In genomic region chr2:111160758-111161157, GRCh38 we compare ENCODE assay signal across 13 cellular contexts. TPM values are rescaled to one million over a fixed set of nuclear protein-coding genes. Genes with fewer than 3 reads are reported as not detected.
DNase-seq lines count a peak whose midpoint lies in the region; ATAC-seq and TF ChIP-seq lines count a peak whose summit lies in the region.
"Had no signal": no experiment of that assay in that cellular context is flagged by ENCODE, and none has a peak within 500 bp of the region (broad histone marks: within the 10 kb centered on the region; RNA-seq: fewer than 3 reads in every experiment).

No MANE protein-coding gene starts in this region.

- CTCF ChIA-PET in activated CD8-positive, alpha-beta memory T cell treated with anti-CD3 and anti-CD28 coated beads, Interleukin-2, amount 10 ng/mL, durations not matched to agents 7 days and 5 days (lab: Charles Lee), result no interaction called here
- CTCF ChIA-PET in HEK293T (lab: Yijun Ruan, JAX), result no interaction called here

- no peak overlapping the region for H3K4me3 Mint-ChIP-seq in activated CD8-positive, alpha-beta memory T cell treated with anti-CD3 and anti-CD28 coated beads, Interleukin-2, amount 10 ng/mL, durations not matched to agents 7 days and 5 days

- H3K27me3 ChIP-seq in H7 (ENCODE audit: control insufficient read depth, insufficient read depth, low read length), result no peaks in the 10 kb centered on the region

- H3K27ac Mint-ChIP-seq in activated CD8-positive, alpha-beta memory T cell treated with anti-CD3 and anti-CD28 coated beads, Interleukin-2, amount 10 ng/mL, durations not matched to agents 7 days and 5 days, result no peak overlapping the region

- no peak overlapping the region for H3K4me3 ChIP-seq in H7 (ENCODE audit: insufficient read depth, low read depth, low read length)

- H3K36me3 ChIP-seq in H7 (replicated peaks; ENCODE audit: control insufficient read depth, insufficient read depth, low read length), result peaks cover 21% of the 10 kb centered on the region

- peaks cover 14% of the 10 kb centered on the region for H3K4me1 Mint-ChIP-seq in activated CD8-positive, alpha-beta memory T cell treated with anti-CD3 and anti-CD28 coated beads, Interleukin-2, amount 10 ng/mL, durations not matched to agents 7 days and 5 days

- peak; percentile 21 for DNase-seq in activated CD8-positive, alpha-beta memory T cell treated with anti-CD3 and anti-CD28 coated beads, Interleukin-2, amount 10 ng/mL, durations not matched to agents 7 days and 5 days
- no peak for DNase-seq in activated CD8-positive, alpha-beta memory T cell treated with anti-CD3 and anti-CD28 coated beads, Interleukin-2, amount 50 U/mL, for 48 hours
- DNase-seq in amniotic epithelial cell (ENCODE audit: low read depth) (peak; percentile 92), glomerular visceral epithelial cell (ENCODE audit: extremely low spot score) (peak; percentile 77), HEK293T (ENCODE audit: extremely low spot score) (no peak), H7 (no peak), Kasumi-1 (lab: John Stamatoyannopoulos, UW) (no peak), SW480 (ENCODE audit: low spot score) (no peak)
- DNase-seq: activated gamma-delta T cell treated with Interleukin-2 at 50 U/mL for 16 hours, cortex of kidney, NCI-H2227 treated with DMSO at 0.1 percent for 48 hours, SIG-M5 had no signal

- H3K27me3 Mint-ChIP-seq in activated CD8-positive, alpha-beta memory T cell treated with anti-CD3 and anti-CD28 coated beads, Interleukin-2, amount 10 ng/mL, durations not matched to agents 7 days and 5 days, result peaks cover 13% of the 10 kb centered on the region

- no peaks in the 10 kb centered on the region for H3K9me3 Mint-ChIP-seq in activated CD8-positive, alpha-beta memory T cell treated with anti-CD3 and anti-CD28 coated beads, Interleukin-2, amount 10 ng/mL, durations not matched to agents 7 days and 5 days (ENCODE audit: low read depth)

- POLR2A ChIA-PET in HEK293T (lab: Yijun Ruan, JAX), result no interaction called here

- H3K36me3 Mint-ChIP-seq in activated CD8-positive, alpha-beta memory T cell treated with anti-CD3 and anti-CD28 coated beads, Interleukin-2, amount 10 ng/mL, durations not matched to agents 7 days and 5 days, result peaks cover 14% of the 10 kb centered on the region

- no peak for ATAC-seq in activated CD8-positive, alpha-beta memory T cell treated with anti-CD3 and anti-CD28 coated beads, Interleukin-2, amount 10 ng/mL, durations not matched to agents 7 days and 5 days
- ATAC-seq: activated CD4-positive, CD25-positive, alpha-beta regulatory T cell treated with anti-CD3 and anti-CD28 coated beads, Interleukin-2, amount 50 U/mL, for 24 hours had no signal

TF ChIP-seq in HEK293T, 16 proteins besides CTCF, POLR2A, EP300 and RAD21:
- TF ChIP-seq CTBP1 (IDR thresholded peaks at IDR 0.05; ENCODE audit: borderline replicate concordance) (no peak), BHLHE40 (IDR thresholded peaks at IDR 0.05; ENCODE audit: borderline replicate concordance) (no peak), ZNF384 (IDR thresholded peaks at IDR 0.05) (no peak), HDGF (IDR thresholded peaks at IDR 0.05; ENCODE audit: borderline replicate concordance) (no peak), FOXM1 (IDR thresholded peaks at IDR 0.05; ENCODE audit: borderline replicate concordance) (no peak), LEF1 (IDR thresholded peaks at IDR 0.05; ENCODE audit: borderline replicate concordance) (no peak), SUZ12 (IDR thresholded peaks at IDR 0.05) (no peak), L3MBTL2 (conservative IDR thresholded peaks at IDR 0.05) (no peak), FOXA1 (IDR thresholded peaks at IDR 0.05) (no peak), ELF4 (IDR thresholded peaks at IDR 0.05) (no peak)

RNA-seq across cellular contexts. Expression of gene BCL2L11, which starts 40.0 kb away (rescaled TPM):
- 10 to 100 TPM; 11.9 to 46.8 TPM for total RNA-seq in activated CD8-positive, alpha-beta memory T cell treated with anti-CD3 and anti-CD28 coated beads, Interleukin-2, amount 10 ng/mL, durations not matched to agents 7 days and 5 days
- 11.3 and 11.6 TPM in 2 replicates for total RNA-seq in H7 (2014; rRNA removed; shearing (Covaris generic))

Comparison
In these comparisons a context has a peak if more than half of its experiments do, and no peak if none do; other contexts are left out.
1. DNase-seq: peak in activated CD8-positive, alpha-beta memory T cell treated with anti-CD3 and anti-CD28 coated beads, Interleukin-2, amount 10 ng/mL, durations not matched to agents 7 days and 5 days (single experiment), amniotic epithelial cell (single experiment) and glomerular visceral epithelial cell (single experiment); none in activated CD8-positive, alpha-beta memory T cell treated with anti-CD3 and anti-CD28 coated beads, Interleukin-2, amount 50 U/mL, for 48 hours (single experiment), HEK293T (single experiment), H7 (single experiment), Kasumi-1 (0 of 2) and SW480 (single experiment).